Comparison of ENCODE assay signal across 10 cellular contexts in genomic region chr18:34055227-34055626, GRCh38.
"Had no signal": no experiment of that assay in that cellular context is flagged by ENCODE, and none has a peak within 500 bp of the region (broad histone marks: within the 10 kb centered on the region; RNA-seq: fewer than 3 reads in every experiment).

No MANE protein-coding gene starts in this region.

- FAIRE-seq: H1, H54 had no signal

- H3K27ac ChIP-seq: GM23248 had no signal

- H3K36me3 ChIP-seq: HAP-1 had no signal

- H3K4me3 ChIP-seq: GM23248, GM23338, HAP-1 had no signal

- H3K4me1 ChIP-seq: HAP-1 had no signal

- H3K9me3 ChIP-seq: HAP-1 had no signal

- DNase-seq: GM23248, GOT3, H7, H9, HCEC 1CT, HFFc6 had no signal
